In the genomic region with DNA sequence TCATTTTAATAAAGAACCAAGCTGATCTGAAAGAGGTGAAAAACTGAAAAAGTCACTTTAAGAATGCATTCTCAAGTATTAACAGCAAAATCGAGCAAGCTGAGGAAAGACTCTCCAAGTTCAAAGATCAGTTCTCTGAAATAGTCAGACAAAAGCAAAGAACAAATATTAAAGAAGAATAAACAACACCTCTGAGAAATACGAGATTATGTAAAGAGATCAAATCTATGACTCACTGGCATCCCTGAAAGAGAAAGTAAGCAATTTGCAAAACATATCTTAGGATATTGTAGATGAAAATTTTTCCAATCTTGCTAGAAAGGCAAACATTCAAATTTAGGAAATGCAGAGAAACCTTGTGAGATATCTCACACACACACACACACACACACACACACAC, we compare ENCODE assay signal across 16 cellular contexts.
"Had no signal": no experiment of that assay in that cellular context is flagged by ENCODE, and none has a peak within 500 bp of the region (broad histone marks: within the 10 kb centered on the region; RNA-seq: fewer than 3 reads in every experiment).

No MANE protein-coding gene starts in this region.

- H3K4me3 ChIP-seq: esophagus muscularis mucosa, gastrocnemius medialis, heart right ventricle, left lung, mucosa of descending colon, pancreas, upper lobe of right lung had no signal

- H3K9me3 ChIP-seq: gastrocnemius medialis, pancreas, upper lobe of right lung had no signal

- ATAC-seq: activated CD4-positive, CD25-positive, alpha-beta regulatory T cell treated with anti-CD3 and anti-CD28 coated beads, Interleukin-2, amount 50 U/mL, for 24 hours; gastrocnemius medialis; heart right ventricle; left lung; mucosa of descending colon; stimulated activated naive CD8-positive, alpha-beta T cell treated with anti-CD3 and anti-CD28 coated beads, Interleukin-15, Interleukin-2, amounts not matched to agents 100 U/mL and 50 U/mL, for 24 hours; upper lobe of right lung had no signal

- H3K36me3 ChIP-seq: esophagus muscularis mucosa, gastrocnemius medialis, heart right ventricle, left lung, pancreas, upper lobe of right lung had no signal

- DNase-seq: activated naive CD4-positive, alpha-beta T cell treated with anti-CD3 and anti-CD28 coated beads, Interleukin-2, amount 50 U/mL, for 16 hours; amniotic stem cell; cerebellar nuclear complex; gastrocnemius medialis; heart right ventricle; islet precursor cell; left lung; mucosa of descending colon; pancreas; stimulated activated CD4-positive, alpha-beta T cell treated with anti-CD3 and anti-CD28 coated beads, Interleukin-4, amount 100 ng/mL, for 1 hour; stimulated activated CD8-positive, alpha-beta memory T cell treated with anti-CD3 and anti-CD28 coated beads, Interleukin-4, amount 100 ng/mL, for 48 hours; stimulated activated naive CD8-positive, alpha-beta T cell treated with anti-CD3 and anti-CD28 coated beads, Interleukin-15, Interleukin-2, amounts not matched to agents 100 U/mL and 50 U/mL, for 24 hours; T-helper 2 cell; upper lobe of right lung had no signal

- H3K27me3 ChIP-seq: esophagus muscularis mucosa, gastrocnemius medialis, heart right ventricle, left lung, pancreas, upper lobe of right lung had no signal

- H3K4me1 ChIP-seq: esophagus muscularis mucosa, gastrocnemius medialis, heart right ventricle, left lung, pancreas, upper lobe of right lung had no signal

- H3K27ac ChIP-seq: esophagus muscularis mucosa, gastrocnemius medialis, heart right ventricle, left lung, pancreas, upper lobe of right lung had no signal
